Comparison of ENCODE assay signal across 1 cellular context in the genomic region with DNA sequence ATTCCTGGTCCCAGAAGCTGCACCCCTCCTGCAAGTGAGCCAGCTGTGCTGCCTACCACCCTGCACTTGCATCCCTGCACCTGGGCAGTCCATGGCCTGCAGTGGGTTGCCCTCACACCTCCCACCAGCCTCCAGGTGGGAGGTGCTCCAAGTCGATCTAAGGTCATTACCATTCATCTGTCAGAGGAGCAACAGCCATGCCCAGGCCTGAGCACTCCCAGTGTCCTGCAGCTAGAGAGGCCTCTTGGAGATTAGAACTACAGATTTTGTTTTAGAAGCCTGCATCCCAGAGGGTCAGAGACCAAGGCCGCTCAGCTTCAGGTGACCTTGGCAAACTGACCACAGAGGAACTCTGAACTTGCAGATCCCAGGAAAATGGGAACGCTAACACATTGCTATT.
TF ChIP-seq lines count a peak whose summit lies in the region.

No MANE protein-coding gene starts in this region.

TF ChIP-seq in GM23338, 12 proteins besides CTCF, POLR2A, EP300 and RAD21:
- TF ChIP-seq ZNF331 (CRISPR knock-in tag; IDR thresholded peaks at IDR 0.05; ENCODE audit: low read depth), result no peak
- TF ChIP-seq POLR2AphosphoS5 (IDR thresholded peaks at IDR 0.05; ENCODE audit: low read depth), result no peak
